Comparison of ENCODE assay signal across 12 cellular contexts in genomic region chr9:110351009-110351467, GRCh38. TPM values are rescaled to one million over a fixed set of nuclear protein-coding genes. Genes with fewer than 3 reads are reported as not detected.
DNase-seq lines count a peak whose midpoint lies in the region; ATAC-seq, FAIRE-seq and TF ChIP-seq lines count a peak whose summit lies in the region.
"Had no signal": no experiment of that assay in that cellular context is flagged by ENCODE, and none has a peak within 500 bp of the region (broad histone marks: within the 10 kb centered on the region; RNA-seq: fewer than 3 reads in every experiment).

No MANE protein-coding gene starts in this region.

- H3K4me3 ChIP-seq in AG09309 (ENCODE audit: control insufficient read depth, low read depth, low read length) (no peak overlapping the region), HEK293 (ENCODE audit: low read depth, low read length) (no peak overlapping the region), keratinocyte (ENCODE audit: control insufficient read depth in 2 of 3, extremely low read depth in 1 of 3, insufficient read depth in 2 of 3, low read depth in 1 of 3, low read length in 3 of 3) (no peak overlapping the region)
- H3K4me3 ChIP-seq: adrenal gland, pancreas had no signal

- ATAC-seq in HG02623 (IDR thresholded peaks at IDR 0.05; ENCODE audit: unreplicated experiment) (no peak), HG03521 (IDR thresholded peaks at IDR 0.05; ENCODE audit: unreplicated experiment) (no peak)

- DNase-seq in AG09309 (ENCODE audit: low read depth) (peak; percentile 53), amniotic epithelial cell (ENCODE audit: low read depth) (peak; percentile 62), keratinocyte (ENCODE audit: low read depth, low spot score) (peak; percentile 45), CD1c-positive myeloid dendritic cell (ENCODE audit: extremely low spot score) (no peak), NCI-H69 (lab: John Stamatoyannopoulos, UW) (no peak)
- DNase-seq: activated B cell treated with CpG ODN at 0.5 μM for 24 hours, NCI-H526 treated with DMSO at 0.1 percent for 48 hours, pancreas had no signal

- H3K79me2 ChIP-seq in keratinocyte (ENCODE audit: control insufficient read depth, insufficient read depth, low read length), result no peaks in the 10 kb centered on the region

- peak; percentile 85 for FAIRE-seq in keratinocyte (lab: Jason Lieb, UNC)
- FAIRE-seq: pancreas had no signal

- no peak for TF ChIP-seq CTCF in AG09309 (IDR thresholded peaks at IDR 0.05; ENCODE audit: control insufficient read depth, insufficient read depth, low read depth, low read length, missing control alignments)
- no peak for TF ChIP-seq CTCF in HEK293 (tag by site-specific recombination; IDR thresholded peaks at IDR 0.05)
- TF ChIP-seq CTCF in keratinocyte (optimal IDR thresholded peaks at IDR 0.05 in 1 of 3, IDR thresholded peaks at IDR 0.05 in 1 of 3, conservative IDR thresholded peaks at IDR 0.05 in 1 of 3; ENCODE audit: extremely low read depth in 1 of 3, insufficient read depth in 2 of 3, low read length in 3 of 3), result no peak

- H3K9me1 ChIP-seq in keratinocyte (ENCODE audit: control insufficient read depth, extremely low read depth, insufficient read depth, low read length), result no peaks in the 10 kb centered on the region

- H3K9ac ChIP-seq in keratinocyte (ENCODE audit: control insufficient read depth, extremely low read depth, insufficient read depth, low read length), result no peak overlapping the region

- no peak overlapping the region for H2AFZ ChIP-seq in keratinocyte (ENCODE audit: control insufficient read depth, low read length)

- dilution Hi-C loops in keratinocyte (cut with MboI; ENCODE audit: extremely low pct_ligation_motif_present, low sequenced_read_pairs), result no loop called here

- no peaks in the 10 kb centered on the region for H3K9me3 ChIP-seq in HEK293 (ENCODE audit: control insufficient read depth, insufficient read depth, low read depth, low read length)
- no peaks in the 10 kb centered on the region for H3K9me3 ChIP-seq in keratinocyte (ENCODE audit: control insufficient read depth, low read depth, low read length)
- H3K9me3 ChIP-seq: adrenal gland, pancreas had no signal

- no peaks in the 10 kb centered on the region for H3K27me3 ChIP-seq in keratinocyte (ENCODE audit: control insufficient read depth, extremely low read depth, insufficient read depth, low read length)
- H3K27me3 ChIP-seq: adrenal gland, pancreas had no signal

- H3K27ac ChIP-seq in HEK293 (ENCODE audit: extremely low read depth, low read depth, low read length) (no peak overlapping the region), keratinocyte (ENCODE audit: control insufficient read depth, insufficient read depth, low read length) (peak overlapping the region; percentile 16)
- H3K27ac ChIP-seq: adrenal gland, pancreas had no signal

- H4K20me1 ChIP-seq in keratinocyte (ENCODE audit: control insufficient read depth, extremely low read depth, insufficient read depth, low read length), result no peaks in the 10 kb centered on the region

- CTCF ChIA-PET in HEK293 (lab: Yijun Ruan, JAX), result interaction anchor here (1.1 kb wide), 1 partner anchor 133 kb away, joined by 3 read pairs; no protein-coding TSS in a partner anchor

- no peaks in the 10 kb centered on the region for H3K4me1 ChIP-seq in HEK293 (ENCODE audit: control insufficient read depth, insufficient read depth, low read length)
- H3K4me1 ChIP-seq in keratinocyte (ENCODE audit: control insufficient read depth, extremely low read depth, insufficient read depth, low read length), result peaks cover 11% of the 10 kb centered on the region
- H3K4me1 ChIP-seq: adrenal gland, pancreas had no signal

- H3K36me3 ChIP-seq in HEK293 (ENCODE audit: control insufficient read depth in 2 of 2, insufficient read depth in 1 of 2, low read length in 2 of 2), result no peaks in the 10 kb centered on the region
- H3K36me3 ChIP-seq in keratinocyte (ENCODE audit: control insufficient read depth in 2 of 2, extremely low read depth in 1 of 2, insufficient read depth in 2 of 2, low read length in 2 of 2), result no peaks in the 10 kb centered on the region
- H3K36me3 ChIP-seq: adrenal gland, pancreas had no signal

- POLR2A ChIA-PET in HEK293 (lab: Yijun Ruan, JAX), result interaction anchor here (1.1 kb wide), 2 partner anchors 10 to 94 kb away, joined by 3 to 4 read pairs; partner anchors contain the start of gene TXN

- H3K4me2 ChIP-seq in keratinocyte (ENCODE audit: control insufficient read depth, extremely low read depth, insufficient read depth, low read depth, low read length), result peak overlapping the region; percentile 10

TF ChIP-seq in HEK293, 187 proteins besides CTCF, POLR2A, EP300 and RAD21 (continues in another document):
- TF ChIP-seq ZNF561 (tag by site-specific recombination; IDR thresholded peaks at IDR 0.05; ENCODE audit: borderline replicate concordance), result no peak
- TF ChIP-seq KLF7 (tag by site-specific recombination; IDR thresholded peaks at IDR 0.05; ENCODE audit: borderline replicate concordance), result no peak
- TF ChIP-seq MEIS1 (CRISPR knock-in tag; IDR thresholded peaks at IDR 0.05; ENCODE audit: borderline replicate concordance), result 0 out of 2 replicates have a peak, but pooled peaks have one; percentile 49
- 0 out of 2 replicates have a peak, but pooled peaks have one; percentile 40 for TF ChIP-seq FEZF1 (tag by site-specific recombination; IDR thresholded peaks at IDR 0.05)
- no peak for TF ChIP-seq ZNF140 (tag by site-specific recombination; IDR thresholded peaks at IDR 0.05)
- TF ChIP-seq ZFP69B (tag by site-specific recombination; IDR thresholded peaks at IDR 0.05), result no peak
- TF ChIP-seq HOXD13 (CRISPR knock-in tag; IDR thresholded peaks at IDR 0.05; ENCODE audit: borderline replicate concordance), result no peak
- TF ChIP-seq ZNF391 (tag by site-specific recombination; IDR thresholded peaks at IDR 0.05; ENCODE audit: borderline replicate concordance, low read depth), result no peak
- no peak for TF ChIP-seq GLIS1 (tag by site-specific recombination; IDR thresholded peaks at IDR 0.05)
- TF ChIP-seq ZNF146 (tag by site-specific recombination; IDR thresholded peaks at IDR 0.05), result no peak
- no peak for TF ChIP-seq ZBTB20 (tag by site-specific recombination; IDR thresholded peaks at IDR 0.05)
- no peak for TF ChIP-seq ZNF24 (tag by site-specific recombination; IDR thresholded peaks at IDR 0.05)
- no peak for TF ChIP-seq ZNF639 (tag by site-specific recombination; IDR thresholded peaks at IDR 0.05)
- no peak for TF ChIP-seq ZNF530 (tag by site-specific recombination; IDR thresholded peaks at IDR 0.05; ENCODE audit: low read depth)
- TF ChIP-seq ZNF518A (tag by site-specific recombination; conservative IDR thresholded peaks at IDR 0.05; ENCODE audit: low read depth), result 0 out of 2 replicates have a peak, but pooled peaks have one; percentile 12

RNA-seq across cellular contexts. Expression of gene TXNDC8, which starts 13.4 kb away (rescaled TPM):
- not detected in 3 replicates for polyA plus RNA-seq in keratinocyte
- not detected for polyA plus RNA-seq in keratinocyte (2011; ENCODE audit: low read depth)
- polyA plus RNA-seq in keratinocyte (2011; cell fraction: cytosol; rRNA removed), result not detected in 2 replicates
- not detected in 2 replicates for polyA plus RNA-seq in keratinocyte (2011; cell fraction: nucleus; rRNA removed)
- polyA plus RNA-seq in keratinocyte (2012; ENCODE audit: low replicate concordance), result not detected in 2 replicates
- not detected in 3 replicates for polyA minus RNA-seq in keratinocyte
- polyA minus RNA-seq in keratinocyte (2011; cell fraction: cytosol; rRNA and poly(A)+ RNA removed), result not detected
- polyA minus RNA-seq in keratinocyte (2011; cell fraction: nucleus; rRNA and poly(A)+ RNA removed), result not detected in 2 replicates
- polyA plus RNA-seq: adrenal gland, pancreas had no signal

Comparison
In these comparisons a context has a peak if more than half of its experiments do, and no peak if none do; other contexts are left out.
1. DNase-seq: peak in AG09309 (single experiment), amniotic epithelial cell (single experiment) and keratinocyte (single experiment); none in CD1c-positive myeloid dendritic cell (single experiment) and NCI-H69 (single experiment).